32 cellular contexts compared by ENCODE assay signal in the genomic region with DNA sequence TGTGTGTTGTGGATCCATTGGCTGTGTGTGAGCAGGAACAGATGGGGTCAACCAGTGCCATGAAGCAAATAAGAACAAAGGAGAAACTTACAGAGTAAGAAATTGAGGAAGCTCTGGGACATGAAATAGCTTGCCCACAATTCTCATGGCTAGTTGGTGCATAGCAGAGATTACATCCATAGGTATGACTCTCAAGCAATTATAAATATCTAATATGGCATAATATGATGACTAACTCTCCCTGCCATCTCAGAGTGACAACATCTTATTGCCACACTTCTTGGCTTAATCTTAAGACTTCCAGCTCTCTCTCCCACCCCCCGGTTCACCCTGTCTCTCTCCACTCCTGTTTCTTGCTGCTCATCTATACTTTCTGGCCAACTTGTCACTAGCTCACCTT. TPM values are rescaled to one million over a fixed set of nuclear protein-coding genes. Genes with fewer than 3 reads are reported as not detected.
DNase-seq lines count a peak whose midpoint lies in the region; ATAC-seq, FAIRE-seq and TF ChIP-seq lines count a peak whose summit lies in the region.
"Had no signal": no experiment of that assay in that cellular context is flagged by ENCODE, and none has a peak within 500 bp of the region (broad histone marks: within the 10 kb centered on the region; RNA-seq: fewer than 3 reads in every experiment).

No MANE protein-coding gene starts in this region.

- no peak for TF ChIP-seq EP300 in suprapubic skin (IDR thresholded peaks at IDR 0.05)

- TF ChIP-seq POLR2A in suprapubic skin (IDR thresholded peaks at IDR 0.05) = no peak

- H3K27ac ChIP-seq in suprapubic skin = no peak overlapping the region
- H3K27ac ChIP-seq: HL-60, PC-9 had no signal

- TF ChIP-seq CTCF in bronchial epithelial cell (IDR thresholded peaks at IDR 0.05; ENCODE audit: insufficient read depth, low read length, severe bottlenecking) = no peak
- no peak for TF ChIP-seq CTCF in suprapubic skin (IDR thresholded peaks at IDR 0.05)

- H3K4me3 ChIP-seq in bronchial epithelial cell (ENCODE audit: low read depth, low read length) (no peak overlapping the region), suprapubic skin (no peak overlapping the region)
- H3K4me3 ChIP-seq: PC-9 had no signal

- H3K36me3 ChIP-seq in bronchial epithelial cell (ENCODE audit: control insufficient read depth, insufficient read depth, low read length) (no peaks in the 10 kb centered on the region), suprapubic skin (no peaks in the 10 kb centered on the region)

- WGBS in suprapubic skin = 86% methylated on average over 1 of the region's 1 CpG

- FAIRE-seq in bronchial epithelial cell (lab: Jason Lieb, UNC) = no peak
- FAIRE-seq: G401.6, GM12892, GM19239, H54, HepG2 had no signal

- DNase-seq in NOMO-1 (lab: John Stamatoyannopoulos, UW; ENCODE audit: unreplicated experiment in 2 of 2) (peak; percentile 30 to 76), NOMO-1 treated with dmso at 0.1 percent for 144 hours (lab: John Stamatoyannopoulos, UW; ENCODE audit: unreplicated experiment) (no peak), bronchial epithelial cell (ENCODE audit: low read depth) (peak; percentile 91), iris pigment epithelial cell (ENCODE audit: low read depth) (peak; percentile 4), suprapubic skin (ENCODE audit: low spot score in 2 of 2) (no peak), DMS114 treated with DMSO at 0.1 percent for 48 hours (lab: John Stamatoyannopoulos, UW; ENCODE audit: unreplicated experiment) (no peak), NCI-H128 (lab: John Stamatoyannopoulos, UW; ENCODE audit: unreplicated experiment) (no peak)
- DNase-seq: 8988T; AML-193; C1 segment of cervical spinal cord; Calu3; CD8-positive, alpha-beta T cell; HFFc6; KBM-7; NCI-H1105; NCI-H1694; NCI-H2081 treated with DMSO at 0.1 percent for 48 hours; NCI-H2171 treated with DMSO at 0.1 percent for 48 hours; NCI-H446; NCI-H526; PC-9; RPMI8226; SIG-M5; SK-N-SH had no signal

- ATAC-seq in GM18909 (IDR thresholded peaks at IDR 0.05; ENCODE audit: poor library complexity, unreplicated experiment) = no peak
- ATAC-seq: CD8-positive, alpha-beta T cell; HepG2 had no signal

- H3K27me3 ChIP-seq in bronchial epithelial cell (ENCODE audit: control insufficient read depth, insufficient read depth, low read length) (no peaks in the 10 kb centered on the region), suprapubic skin (no peaks in the 10 kb centered on the region)

- no peaks in the 10 kb centered on the region for H3K9me3 ChIP-seq in suprapubic skin
- H3K9me3 ChIP-seq: SK-N-SH had no signal

- H3K4me1 ChIP-seq in suprapubic skin = no peaks in the 10 kb centered on the region

RNA-seq across cellular contexts. Expression of gene OXGR1, which starts 53.3 kb away (rescaled TPM):
- total RNA-seq in bronchial epithelial cell = not detected in 2 replicates
- 10 to 100 TPM in 2 of 4 donors, 1 to 10 TPM in 2; 3.8 to 19.5 (median 8.7) TPM for total RNA-seq in suprapubic skin
- total RNA-seq: CD8-positive, alpha-beta T cell; HepG2; HFFc6; HT-29; PC-9 had no signal

Comparison
In these comparisons a context has a peak if more than half of its experiments do, and no peak if none do; other contexts are left out.
1. DNase-seq: peak in NOMO-1 (2 of 2), bronchial epithelial cell (single experiment) and iris pigment epithelial cell (single experiment); none in NOMO-1 treated with dmso at 0.1 percent for 144 hours (single experiment), suprapubic skin (0 of 2), DMS114 treated with DMSO at 0.1 percent for 48 hours (single experiment) and NCI-H128 (single experiment).